Comparison of ENCODE assay signal across 21 cellular contexts in the genomic region with DNA sequence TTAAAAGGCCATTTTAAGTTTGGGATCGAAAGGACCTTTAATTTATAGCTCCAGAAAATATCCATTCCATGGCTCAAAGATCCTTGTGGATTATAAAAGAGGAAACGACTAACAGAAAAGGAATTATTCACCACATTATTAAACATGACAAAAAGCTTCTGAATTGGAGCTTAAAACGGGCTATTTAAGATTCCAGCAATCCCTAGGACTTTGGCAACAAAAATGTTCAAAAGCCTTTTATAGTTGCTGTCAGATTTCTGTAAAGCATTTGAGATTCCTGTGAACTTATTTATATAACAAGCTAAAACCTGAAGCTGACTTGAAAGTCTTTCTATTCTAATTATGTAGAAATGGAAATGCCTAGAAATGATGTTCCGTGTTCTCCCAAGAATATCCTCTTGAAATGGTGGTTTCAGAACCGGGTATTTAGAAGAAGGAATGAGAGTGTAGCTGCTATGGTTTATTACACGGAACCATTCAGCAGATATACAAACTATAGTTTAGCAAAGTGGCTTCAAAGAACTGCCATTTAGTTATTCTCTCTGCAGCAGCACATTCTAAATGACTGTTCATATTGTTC.
"Had no signal": no experiment of that assay in that cellular context is flagged by ENCODE, and none has a peak within 500 bp of the region (broad histone marks: within the 10 kb centered on the region; RNA-seq: fewer than 3 reads in every experiment).

No MANE protein-coding gene starts in this region.

- ATAC-seq: lower lobe of right lung; right cardiac atrium; stimulated activated naive CD8-positive, alpha-beta T cell treated with anti-CD3 and anti-CD28 coated beads, Interleukin-15, Interleukin-2, amounts not matched to agents 100 U/mL and 50 U/mL, for 24 hours; upper lobe of right lung had no signal

- H3K36me3 ChIP-seq: cardiac muscle cell, esophagus muscularis mucosa, lower lobe of right lung, neutrophil, upper lobe of right lung had no signal

- FAIRE-seq: colon, small intestine had no signal

- H3K27ac ChIP-seq: cardiac muscle cell, esophagus muscularis mucosa, lower lobe of right lung, neutrophil, parathyroid adenoma, upper lobe of right lung had no signal

- H3K79me2 ChIP-seq: parathyroid adenoma had no signal

- H2AFZ ChIP-seq: parathyroid adenoma had no signal

- H3K9me3 ChIP-seq: esophagus muscularis mucosa, lower lobe of right lung, neutrophil, upper lobe of right lung had no signal

- H3K9ac ChIP-seq: parathyroid adenoma had no signal

- H3K4me3 ChIP-seq: cardiac muscle cell, esophagus muscularis mucosa, lower lobe of right lung, upper lobe of right lung had no signal

- H3K27me3 ChIP-seq: cardiac muscle cell, esophagus muscularis mucosa, neutrophil, upper lobe of right lung had no signal

- DNase-seq: activated B cell treated with CpG ODN at 0.5 μM for 24 hours; activated CD4-positive, alpha-beta T cell treated with anti-CD3 and anti-CD28 coated beads, Interleukin-2, amount 10 ng/mL, durations not matched to agents 7 days and 5 days; activated CD8-positive, alpha-beta memory T cell treated with anti-CD3 and anti-CD28 coated beads for 24 hours; activated naive CD4-positive, alpha-beta T cell; activated naive CD8-positive, alpha-beta T cell treated with anti-CD3 and anti-CD28 coated beads, Interleukin-2, amount 10 ng/mL, durations not matched to agents 7 days and 5 days; aorta; foreskin melanocyte; head of caudate nucleus; immature natural killer cell; lower lobe of right lung; naive B cell; right cardiac atrium; small intestine; stimulated activated naive CD8-positive, alpha-beta T cell treated with anti-CD3 and anti-CD28 coated beads, Interleukin-15, Interleukin-2, amounts not matched to agents 100 U/mL and 50 U/mL, for 24 hours; SW 1271; upper lobe of right lung had no signal

- H3K4me1 ChIP-seq: lower lobe of right lung, parathyroid adenoma, upper lobe of right lung had no signal
